33 cellular contexts compared by ENCODE assay signal in the genomic region with DNA sequence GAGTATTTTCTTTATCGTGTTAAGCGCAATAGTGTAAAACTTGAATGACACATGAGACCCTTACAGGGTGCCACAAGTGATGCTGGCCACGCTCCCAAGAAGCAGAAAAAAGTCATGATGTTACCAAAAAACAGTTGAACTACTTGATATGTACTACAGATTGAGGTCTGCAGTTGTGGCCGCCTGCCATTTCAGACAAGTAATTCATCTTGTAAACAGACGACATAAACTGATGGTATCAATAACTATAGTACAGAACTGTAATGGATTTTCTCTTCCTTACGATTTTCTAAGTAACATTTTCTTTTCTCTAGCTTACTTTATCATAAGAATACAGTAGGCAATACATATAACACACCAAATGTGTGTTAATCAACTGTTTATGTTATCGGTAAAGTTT. TPM values are rescaled to one million over a fixed set of nuclear protein-coding genes. Genes with fewer than 3 reads are reported as not detected.
DNase-seq lines count a peak whose midpoint lies in the region; ATAC-seq and TF ChIP-seq lines count a peak whose summit lies in the region.
"Had no signal": no experiment of that assay in that cellular context is flagged by ENCODE, and none has a peak within 500 bp of the region (broad histone marks: within the 10 kb centered on the region; RNA-seq: fewer than 3 reads in every experiment).

No MANE protein-coding gene starts in this region.

- BruUV-seq in Calu3 (replicated peaks; lab: Mats Ljungman, UMichigan), result no TSS peak

- peak overlapping the region; percentile 85 for H3K27ac Mint-ChIP-seq in Calu3 (ENCODE audit: unreplicated experiment)
- H3K27ac Mint-ChIP-seq: activated CD8-positive, alpha-beta memory T cell treated with anti-CD3 and anti-CD28 coated beads, Interleukin-2, amount 10 ng/mL, durations not matched to agents 7 days and 5 days; activated naive CD8-positive, alpha-beta T cell treated with anti-CD3 and anti-CD28 coated beads, Interleukin-2, amount 10 ng/mL, durations not matched to agents 7 days and 5 days; CD8-positive, alpha-beta memory T cell; GM23338; immature natural killer cell; neural progenitor cell; T-helper 17 cell had no signal

- intact Hi-C loops in Calu3 (cut with micrococcal nuclease; ENCODE audit: unreplicated experiment), result loop anchor here (2.0 kb wide), 1 partner anchor 18 kb away; no protein-coding TSS in a partner anchor

- peak overlapping the region; percentile 93 for H3K27ac ChIP-seq in epithelial cell of prostate
- H3K27ac ChIP-seq in parathyroid adenoma, result peak overlapping the region; percentile 19
- H3K27ac ChIP-seq: ascending aorta, neural progenitor cell, testis had no signal

- no peaks in the 10 kb centered on the region for H3K9me3 Mint-ChIP-seq in Calu3 (ENCODE audit: low read depth, unreplicated experiment)
- H3K9me3 Mint-ChIP-seq: activated naive CD8-positive, alpha-beta T cell treated with anti-CD3 and anti-CD28 coated beads, Interleukin-2, amount 10 ng/mL, durations not matched to agents 7 days and 5 days; activated T-cell treated with anti-CD3 and anti-CD28 coated beads, Interleukin-2, amount 50 U/mL, for 4 hours; CD8-positive, alpha-beta memory T cell; dendritic cell treated with granulocyte-macrophage colony-stimulating factor and Interleukin-4, amounts not matched to agents 40 ng/mL and 50 ng/mL, for 4 days; GM23338; immature natural killer cell had no signal

- peaks cover 63% of the 10 kb centered on the region for H3K4me1 Mint-ChIP-seq in Calu3 (ENCODE audit: low read depth, unreplicated experiment)

- no peaks in the 10 kb centered on the region for H3K9me3 ChIP-seq in parathyroid adenoma (ENCODE audit: control insufficient read depth, low read length)
- H3K9me3 ChIP-seq: ascending aorta, BE2C, right atrium auricular region, testis had no signal

- no peaks in the 10 kb centered on the region for H3K36me3 ChIP-seq in parathyroid adenoma (ENCODE audit: control insufficient read depth, insufficient read depth, low read length)
- H3K36me3 ChIP-seq: BE2C, neural progenitor cell had no signal

- no peaks in the 10 kb centered on the region for H3K27me3 Mint-ChIP-seq in Calu3 (ENCODE audit: unreplicated experiment)
- H3K27me3 Mint-ChIP-seq: activated naive CD8-positive, alpha-beta T cell treated with anti-CD3 and anti-CD28 coated beads, Interleukin-2, amount 10 ng/mL, durations not matched to agents 7 days and 5 days; CD8-positive, alpha-beta memory T cell; T-helper 17 cell had no signal

- H2AFZ ChIP-seq in parathyroid adenoma, result no peak overlapping the region
- H2AFZ ChIP-seq: GM23338, neural progenitor cell had no signal

- peak overlapping the region; percentile 77 for H3K4me3 Mint-ChIP-seq in Calu3 (ENCODE audit: low read depth, unreplicated experiment)
- H3K4me3 Mint-ChIP-seq: activated CD8-positive, alpha-beta memory T cell treated with anti-CD3 and anti-CD28 coated beads, Interleukin-2, amount 10 ng/mL, durations not matched to agents 7 days and 5 days; activated naive CD8-positive, alpha-beta T cell treated with anti-CD3 and anti-CD28 coated beads, Interleukin-2, amount 10 ng/mL, durations not matched to agents 7 days and 5 days; activated T-cell treated with anti-CD3 and anti-CD28 coated beads, Interleukin-2, amount 50 U/mL, for 4 hours; dendritic cell treated with granulocyte-macrophage colony-stimulating factor and Interleukin-4, amounts not matched to agents 40 ng/mL and 50 ng/mL, for 4 days; GM23338; immature natural killer cell; neural progenitor cell; T-helper 17 cell had no signal

- CTCF ChIA-PET in Calu3 (lab: Charles Lee), result interaction anchor here (1.9 kb wide), 1 partner anchor 34 kb away, joined by 4 read pairs; no protein-coding TSS in a partner anchor

- H3K4me2 ChIP-seq in parathyroid adenoma (ENCODE audit: low read length), result peak overlapping the region; percentile 33
- H3K4me2 ChIP-seq: GM23338, neural progenitor cell had no signal

- no peak for TF ChIP-seq CTCF in Calu3 (IDR thresholded peaks at IDR 0.05; ENCODE audit: unreplicated experiment)
- no peak for TF ChIP-seq CTCF in parathyroid adenoma (IDR thresholded peaks at IDR 0.05)

- peaks cover 43% of the 10 kb centered on the region for H3K79me2 ChIP-seq in parathyroid adenoma

- peaks cover 93% of the 10 kb centered on the region for H3K36me3 Mint-ChIP-seq in Calu3 (ENCODE audit: insufficient read depth, unreplicated experiment)
- H3K36me3 Mint-ChIP-seq: immature natural killer cell had no signal

- DNase-seq in Calu3 (no peak), NCI-H2171 treated with DMSO at 0.1 percent for 48 hours (lab: John Stamatoyannopoulos, UW) (peak; percentile 85), epithelial cell of prostate (ENCODE audit: low read depth, low spot score) (no peak), Kasumi-1 (lab: John Stamatoyannopoulos, UW) (no peak), NCI-H187 treated with DMSO at 0.1 percent for 48 hours (lab: John Stamatoyannopoulos, UW) (no peak)
- DNase-seq: activated CD4-positive, alpha-beta T cell treated with anti-CD3 and anti-CD28 coated beads, Interleukin-2, amount 50 U/mL, for 4 hours; activated CD8-positive, alpha-beta memory T cell treated with anti-CD3 and anti-CD28 coated beads, Interleukin-2, amount 10 ng/mL, durations not matched to agents 7 days and 5 days; activated gamma-delta T cell treated with Interleukin-2 at 50 U/mL for 16 hours; activated naive CD8-positive, alpha-beta T cell treated with anti-CD3 and anti-CD28 coated beads, Interleukin-2, amount 10 ng/mL, durations not matched to agents 7 days and 5 days; activated T-cell treated with anti-CD3 and anti-CD28 coated beads, Interleukin-2, amount 50 U/mL, for 4 hours; BE2C; caudate nucleus; CD8-positive, alpha-beta memory T cell; DMS153; immature natural killer cell; left colon; NCI-H1092; NCI-H1694 treated with DMSO at 0.1 percent for 48 hours; NCI-H524; stimulated activated CD4-positive, alpha-beta T cell treated with anti-CD3 and anti-CD28 coated beads, Interleukin-1b, Interleukin-23, amount 100 ng/mL, for 48 hours; stimulated activated naive CD4-positive, alpha-beta T cell treated with Interleukin-2 at 50 U/mL for 16 hours; T-helper 17 cell; testis had no signal

- H3K27me3 ChIP-seq in parathyroid adenoma (ENCODE audit: control insufficient read depth, insufficient read depth, low read length), result no peaks in the 10 kb centered on the region
- H3K27me3 ChIP-seq: ascending aorta, BE2C, right atrium auricular region, testis had no signal

- ATAC-seq in GM21717 (IDR thresholded peaks at IDR 0.05; ENCODE audit: unreplicated experiment), result no peak
- ATAC-seq: activated CD8-positive, alpha-beta memory T cell treated with anti-CD3 and anti-CD28 coated beads, Interleukin-2, amount 10 ng/mL, durations not matched to agents 7 days and 5 days; activated T-cell treated with anti-CD3 and anti-CD28 coated beads, Interleukin-2, amount 50 U/mL, for 4 hours; GM23338; left colon; Right ventricle myocardium inferior; T-helper 17 cell had no signal

- peaks cover 15% of the 10 kb centered on the region for H3K4me1 ChIP-seq in parathyroid adenoma
- H3K4me1 ChIP-seq: ascending aorta, BE2C had no signal

- no peak overlapping the region for H3K9ac ChIP-seq in parathyroid adenoma
- H3K9ac ChIP-seq: neural progenitor cell had no signal

- peak overlapping the region; percentile 16 for H3K4me3 ChIP-seq in parathyroid adenoma (ENCODE audit: low read depth, low read length)
- H3K4me3 ChIP-seq: ascending aorta, GM23338, neural progenitor cell, right atrium auricular region, testis had no signal

RNA-seq across cellular contexts. Expression of a gene that starts 5.5 kb away (rescaled TPM):
- 1,185 and 1,281 TPM in 2 replicates for total RNA-seq in Calu3 (2022)

RNA-seq across cellular contexts. Expression of a gene that starts 30.1 kb away (rescaled TPM):
- total RNA-seq in Calu3 (2022), result 5.8 and 7.6 TPM in 2 replicates
- total RNA-seq: A673; activated CD8-positive, alpha-beta memory T cell treated with anti-CD3 and anti-CD28 coated beads, Interleukin-2, amount 10 ng/mL, durations not matched to agents 7 days and 5 days; activated T-cell treated with anti-CD3 and anti-CD28 coated beads, Interleukin-2, amount 50 U/mL, for 4 hours; ascending aorta; CD8-positive, alpha-beta memory T cell; GM23338; left colon; right atrium auricular region; Right ventricle myocardium inferior; T-helper 17 cell; urinary bladder had no signal

RNA-seq across cellular contexts. Expression of a gene that starts 43.6 kb away (rescaled TPM):
- 24.3 and 27.8 TPM in 2 replicates for total RNA-seq in Calu3 (2022)
